Comparison of ENCODE assay signal across 20 cellular contexts in the genomic region with DNA sequence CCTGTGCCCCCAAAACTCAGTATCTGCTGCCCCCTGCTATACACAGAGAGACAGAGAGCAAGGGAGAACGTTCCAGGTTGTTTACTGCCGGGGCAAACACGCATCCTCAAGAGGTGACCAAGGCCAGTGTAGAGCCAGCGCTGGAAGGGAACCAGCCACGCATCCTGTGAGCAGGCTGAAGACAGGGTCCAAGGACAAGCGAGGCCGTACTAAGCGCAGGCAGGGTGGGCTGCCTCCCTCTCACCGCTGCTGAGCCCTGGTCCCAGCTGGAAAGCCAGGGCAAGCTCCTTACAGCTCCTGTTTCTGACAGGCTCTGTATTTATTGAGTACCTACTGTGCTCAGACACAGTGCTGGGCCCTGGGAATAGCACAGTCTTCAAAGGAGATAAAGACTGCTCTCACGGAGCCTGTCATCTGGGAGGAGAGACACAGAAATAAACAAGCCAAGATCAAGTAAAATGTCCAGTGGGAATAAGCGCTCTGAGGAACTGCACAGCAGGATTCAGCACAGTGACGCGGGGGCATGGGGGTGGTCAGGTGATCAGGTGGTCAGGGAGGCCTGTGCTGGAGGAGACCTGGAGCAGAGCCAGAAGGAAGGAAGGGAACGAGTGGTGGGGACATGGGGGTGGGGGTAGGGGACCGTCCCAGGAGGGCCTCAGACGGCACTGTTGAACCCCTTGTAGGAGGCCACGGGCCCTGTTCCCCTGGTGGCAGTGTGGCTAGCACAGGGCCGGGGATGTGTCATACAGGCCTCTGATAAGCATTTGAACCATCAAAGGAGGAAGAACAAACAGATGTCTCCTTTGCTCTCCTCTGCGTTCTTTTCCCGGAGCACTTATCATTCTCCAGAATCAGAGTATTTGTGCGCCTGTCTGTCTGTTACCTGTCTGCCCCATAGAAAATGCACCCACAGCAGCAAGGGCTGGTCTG. TPM values are rescaled to one million over a fixed set of nuclear protein-coding genes. Genes with fewer than 3 reads are reported as not detected.
A peak's percentile ranks its signal among the peaks of the same experiment; 100 is the strongest.
DNase-seq lines count a peak whose midpoint lies in the region; ATAC-seq and TF ChIP-seq lines count a peak whose summit lies in the region.
"Had no signal": no experiment of that assay in that cellular context is flagged by ENCODE, and none has a peak within 500 bp of the region (broad histone marks: within the 10 kb centered on the region; RNA-seq: fewer than 3 reads in every experiment).

No MANE protein-coding gene starts in this region.

- no TSS peak for BruUV-seq in MCF 10A (replicated peaks; lab: Mats Ljungman, UMichigan)

- no peak for ATAC-seq in gastroesophageal sphincter
- peak; percentile 17 for ATAC-seq in upper lobe of right lung
- no peak for ATAC-seq in CD8-positive, alpha-beta T cell
- ATAC-seq in GM21526 (IDR thresholded peaks at IDR 0.05; ENCODE audit: low FRiP score, unreplicated experiment): no peak
- ATAC-seq: activated CD8-positive, alpha-beta T cell treated with anti-CD3 and anti-CD28 coated beads for 36 hours; activated naive CD4-positive, alpha-beta T cell treated with anti-CD3 and anti-CD28 coated beads, Interleukin-2, amount 50 U/mL, for 72 hours; activated T-cell treated with anti-CD3 and anti-CD28 coated beads, Interleukin-2, amount 50 U/mL, for 4 hours had no signal

- POLR2A ChIA-PET in MCF 10A (lab: Yijun Ruan, JAX): no interaction called here
- POLR2A ChIA-PET in CD8-positive, alpha-beta T cell (lab: Charles Lee): no interaction called here

- H3K9me3 ChIP-seq in breast epithelium (no peaks in the 10 kb centered on the region), gastroesophageal sphincter (no peaks in the 10 kb centered on the region), muscle layer of colon (ENCODE audit: low read length) (no peaks in the 10 kb centered on the region), upper lobe of right lung (no peaks in the 10 kb centered on the region)
- H3K9me3 ChIP-seq in CD8-positive, alpha-beta T cell (ENCODE audit: low read length): no peaks in the 10 kb centered on the region
- H3K9me3 ChIP-seq: HAP-1, upper lobe of left lung had no signal

- H3K4me3 ChIP-seq in breast epithelium (no peak overlapping the region), gastroesophageal sphincter (no peak overlapping the region), muscle layer of colon (ENCODE audit: low read depth in 1 of 2, low read length in 2 of 2) (no peak overlapping the region), upper lobe of right lung (no peak overlapping the region)
- no peak overlapping the region for H3K4me3 ChIP-seq in CD8-positive, alpha-beta T cell (ENCODE audit: low read depth, low read length)
- H3K4me3 ChIP-seq: HAP-1, upper lobe of left lung had no signal

- H3K27me3 Mint-ChIP-seq in MCF 10A (ENCODE audit: insufficient read depth, unreplicated experiment): no peaks in the 10 kb centered on the region
- H3K27me3 Mint-ChIP-seq in CD8-positive, alpha-beta T cell (ENCODE audit: low read depth): peaks cover 2% of the 10 kb centered on the region
- H3K27me3 Mint-ChIP-seq: CD4-positive, alpha-beta memory T cell; progenitor cell of endocrine pancreas had no signal

- TF ChIP-seq POLR2A in breast epithelium (IDR thresholded peaks at IDR 0.05): no peak
- no peak for TF ChIP-seq POLR2A in gastroesophageal sphincter (IDR thresholded peaks at IDR 0.05)

- DNase-seq in MCF 10A (ENCODE audit: unreplicated experiment) (no peak), breast epithelium (ENCODE audit: low spot score in 2 of 2) (no peak), upper lobe of right lung (no peak), NCI-H146 (lab: John Stamatoyannopoulos, UW) (no peak)
- DNase-seq in CD8-positive, alpha-beta T cell: no peak
- DNase-seq: activated CD8-positive, alpha-beta T cell treated with anti-CD3 and anti-CD28 coated beads for 36 hours; activated T-cell treated with anti-CD3 and anti-CD28 coated beads, Interleukin-2, amount 50 U/mL, for 4 hours; CD4-positive, alpha-beta memory T cell; central memory CD4-positive, alpha-beta T cell; DND-41; effector memory CD4-positive, alpha-beta T cell; kidney glomerular epithelial cell; NCI-H345; upper lobe of left lung had no signal

- no peak overlapping the region for H3K9ac ChIP-seq in muscle layer of colon (ENCODE audit: low read length)

- H3K36me3 Mint-ChIP-seq in MCF 10A (ENCODE audit: insufficient read depth, unreplicated experiment): no peaks in the 10 kb centered on the region
- no peaks in the 10 kb centered on the region for H3K36me3 Mint-ChIP-seq in CD8-positive, alpha-beta T cell
- H3K36me3 Mint-ChIP-seq: activated naive CD4-positive, alpha-beta T cell treated with anti-CD3 and anti-CD28 coated beads, Interleukin-2, amount 50 U/mL, for 72 hours; CD4-positive, alpha-beta memory T cell had no signal

- H3K27me3 ChIP-seq in breast epithelium (no peaks in the 10 kb centered on the region), gastroesophageal sphincter (no peaks in the 10 kb centered on the region), muscle layer of colon (ENCODE audit: control insufficient read depth in 1 of 2, insufficient read depth in 2 of 2, low read length in 2 of 2) (no peaks in the 10 kb centered on the region), upper lobe of right lung (no peaks in the 10 kb centered on the region)
- H3K27me3 ChIP-seq in CD8-positive, alpha-beta T cell (ENCODE audit: insufficient read depth, low read length): no peaks in the 10 kb centered on the region
- H3K27me3 ChIP-seq: upper lobe of left lung had no signal

- H3K27ac Mint-ChIP-seq in MCF 10A (ENCODE audit: low read depth, unreplicated experiment): peak overlapping the region; percentile 18
- H3K27ac Mint-ChIP-seq in CD8-positive, alpha-beta T cell: no peak overlapping the region
- H3K27ac Mint-ChIP-seq: activated CD8-positive, alpha-beta T cell treated with anti-CD3 and anti-CD28 coated beads for 36 hours; activated naive CD4-positive, alpha-beta T cell treated with anti-CD3 and anti-CD28 coated beads, Interleukin-2, amount 50 U/mL, for 72 hours; CD4-positive, alpha-beta memory T cell had no signal

- H3K4me3 Mint-ChIP-seq in MCF 10A (ENCODE audit: unreplicated experiment): no peak overlapping the region
- H3K4me3 Mint-ChIP-seq in CD8-positive, alpha-beta T cell: no peak overlapping the region
- H3K4me3 Mint-ChIP-seq: activated CD8-positive, alpha-beta T cell treated with anti-CD3 and anti-CD28 coated beads for 36 hours; activated T-cell treated with anti-CD3 and anti-CD28 coated beads, Interleukin-2, amount 50 U/mL, for 4 hours; CD4-positive, alpha-beta memory T cell had no signal

- no peaks in the 10 kb centered on the region for H3K4me1 Mint-ChIP-seq in MCF 10A (ENCODE audit: insufficient read depth, unreplicated experiment)
- no peaks in the 10 kb centered on the region for H3K4me1 Mint-ChIP-seq in CD8-positive, alpha-beta T cell (ENCODE audit: low read depth)
- H3K4me1 Mint-ChIP-seq: CD4-positive, alpha-beta memory T cell had no signal

- CTCF ChIA-PET in MCF 10A (lab: Yijun Ruan, JAX): no interaction called here
- CTCF ChIA-PET in CD8-positive, alpha-beta T cell (lab: Charles Lee): interaction anchor here (1.5 kb wide), 1 partner anchor 12 kb away, joined by 4 read pairs; no protein-coding TSS in a partner anchor

- intact Hi-C loops in MCF 10A (cut with micrococcal nuclease) (no loop called here), breast epithelium (cut with DNase I; ENCODE audit: low total_unique reads) (no loop called here), upper lobe of right lung (cut with DNase I) (no loop called here)
- intact Hi-C loops in CD8-positive, alpha-beta T cell (cut with DNase I, micrococcal nuclease): no loop called here

- no peaks in the 10 kb centered on the region for H3K4me1 ChIP-seq in breast epithelium
- H3K4me1 ChIP-seq in gastroesophageal sphincter: peaks cover 0 to 23% (median 13%) of the 10 kb centered on the region in 3 donors
- H3K4me1 ChIP-seq in muscle layer of colon (ENCODE audit: insufficient read depth, low read length): peaks cover 17% of the 10 kb centered on the region
- peaks cover 11% of the 10 kb centered on the region for H3K4me1 ChIP-seq in upper lobe of right lung
- no peaks in the 10 kb centered on the region for H3K4me1 ChIP-seq in CD8-positive, alpha-beta T cell (ENCODE audit: insufficient read depth, low read length)

- H3K9me3 Mint-ChIP-seq in MCF 10A (ENCODE audit: unreplicated experiment): no peaks in the 10 kb centered on the region
- no peaks in the 10 kb centered on the region for H3K9me3 Mint-ChIP-seq in CD8-positive, alpha-beta T cell
- H3K9me3 Mint-ChIP-seq: activated CD8-positive, alpha-beta T cell treated with anti-CD3 and anti-CD28 coated beads for 36 hours; activated naive CD4-positive, alpha-beta T cell treated with anti-CD3 and anti-CD28 coated beads, Interleukin-2, amount 50 U/mL, for 72 hours; activated T-cell treated with anti-CD3 and anti-CD28 coated beads, Interleukin-2, amount 50 U/mL, for 4 hours; CD4-positive, alpha-beta memory T cell had no signal

- TF ChIP-seq EP300 in gastroesophageal sphincter (IDR thresholded peaks at IDR 0.05): no peak

- WGBS in gastroesophageal sphincter (ENCODE audit: low coverage in 1 of 2), 2 donors: 50 to 75% methylated on average over 6 to 11 of the region's 21 CpGs

- TF ChIP-seq CTCF in MCF 10A (IDR thresholded peaks at IDR 0.05; ENCODE audit: unreplicated experiment) (no peak), breast epithelium (IDR thresholded peaks at IDR 0.05) (no peak), gastroesophageal sphincter (IDR thresholded peaks at IDR 0.05) (no peak), upper lobe of right lung (IDR thresholded peaks at IDR 0.05) (no peak)
- TF ChIP-seq CTCF in CD8-positive, alpha-beta T cell (IDR thresholded peaks at IDR 0.05): no peak

- H3K27ac ChIP-seq in breast epithelium (peak overlapping the region in 1 of 2 donors; percentile 39), gastroesophageal sphincter (peak overlapping the region in 3 of 4 donors; percentile 44 to 68 (median 67)), muscle layer of colon (ENCODE audit: low read depth, low read length) (peak overlapping the region; percentile 21), upper lobe of right lung (no peak overlapping the region)
- no peak overlapping the region for H3K27ac ChIP-seq in CD8-positive, alpha-beta T cell (ENCODE audit: low read depth, low read length)

- H3K36me3 ChIP-seq in breast epithelium: no peaks in the 10 kb centered on the region
- no peaks in the 10 kb centered on the region for H3K36me3 ChIP-seq in gastroesophageal sphincter
- H3K36me3 ChIP-seq in muscle layer of colon (ENCODE audit: insufficient read depth, low read length): no peaks in the 10 kb centered on the region
- H3K36me3 ChIP-seq in upper lobe of right lung: no peaks in the 10 kb centered on the region
- H3K36me3 ChIP-seq in CD8-positive, alpha-beta T cell (ENCODE audit: insufficient read depth, low read length): no peaks in the 10 kb centered on the region
- H3K36me3 ChIP-seq: HAP-1, upper lobe of left lung had no signal

RNA-seq across cellular contexts. Expression of a gene that starts 37.8 kb away (rescaled TPM):
- total RNA-seq in MCF 10A (2022) (45.1 and 48.5 TPM in 2 replicates), breast epithelium (10 to 100 TPM; 24.9 to 43.9 (median 32.8) TPM), gastroesophageal sphincter (10 to 100 TPM; 26.3 to 60.7 (median 53.7) TPM), upper lobe of right lung (64.3 TPM)
- total RNA-seq in CD8-positive, alpha-beta T cell: 10 to 100 TPM; 81.2 to 87.9 TPM

Comparison
In these comparisons a context has a peak if more than half of its experiments do, and no peak if none do; other contexts are left out.
1. H3K27ac ChIP-seq: peak in gastroesophageal sphincter (3 of 4) and muscle layer of colon (single experiment); none in upper lobe of right lung (single experiment) and CD8-positive, alpha-beta T cell (single experiment).